8 cellular contexts compared by ENCODE assay signal in genomic region chr12:108731105-108731865, GRCh38. TPM values are rescaled to one million over a fixed set of nuclear protein-coding genes. Genes with fewer than 3 reads are reported as not detected.
DNase-seq lines count a peak whose midpoint lies in the region; ATAC-seq and TF ChIP-seq lines count a peak whose summit lies in the region.

TSS of gene CORO1C (minus strand) at chr12:108731518. CDS start at chr12:108701318, 30,200 bp downstream.

- H3K9me3 ChIP-seq in BE2C (no peaks in the 10 kb centered on the region), colonic mucosa (no peaks in the 10 kb centered on the region)

- H3K27me3 ChIP-seq in BE2C, result no peaks in the 10 kb centered on the region
- H3K27me3 ChIP-seq in colonic mucosa, result no peaks in the 10 kb centered on the region

- intact Hi-C loops in colonic mucosa (cut with DNase I) (no loop called here), left colon (cut with DNase I, micrococcal nuclease) (no loop called here)

- peak; percentile 76 for ATAC-seq in HG03439 (IDR thresholded peaks at IDR 0.05; ENCODE audit: unreplicated experiment)
- ATAC-seq in left colon, result peak; percentile 70

- peak; percentile 66 for TF ChIP-seq CTCF in BE2C (IDR thresholded peaks at IDR 0.05; ENCODE audit: low read depth, low read length)
- TF ChIP-seq CTCF in colonic mucosa (IDR thresholded peaks at IDR 0.05), result peak; percentile 62

- peak; percentile 93 for TF ChIP-seq POLR2A in GM19193 (IDR thresholded peaks at IDR 0.05; ENCODE audit: extremely low read depth, insufficient read depth, insufficient read length)

- H3K4me3 ChIP-seq in BE2C (ENCODE audit: low read depth, low read length) (peak within 1 kb of the TSS; percentile 91), colonic mucosa (peak within 1 kb of the TSS; percentile 58)

- DNase-seq in BE2C (peak; percentile 99), NCI-H510A (lab: John Stamatoyannopoulos, UW) (peak; percentile 89), colonic mucosa (peak; percentile 99), left colon (peak; percentile 96 to 99)
- DNase-seq in activated CD4-positive, alpha-beta T cell treated with anti-CD3 and anti-CD28 coated beads for 48 hours, result peak; percentile 97
- DNase-seq in stimulated activated CD4-positive, alpha-beta T cell treated with anti-CD3 and anti-CD28 coated beads, Interleukin-1b, Interleukin-23, amount 100 ng/mL, for 48 hours, result peak; percentile 96

- H3K27ac ChIP-seq in colonic mucosa, result peak within 1 kb of the TSS; percentile 94

- peaks cover 4% of the 10 kb centered on the region; the same call in 1 of the 2 replicates for H3K4me1 ChIP-seq in BE2C
- peaks cover 20% of the 10 kb centered on the region for H3K4me1 ChIP-seq in colonic mucosa

- H3K9ac ChIP-seq in colonic mucosa (ENCODE audit: low read depth in 2 of 2, low read length in 2 of 2), result peak within 1 kb of the TSS; percentile 93 to 99

- H3K36me3 ChIP-seq in BE2C (no peaks in the 10 kb centered on the region), colonic mucosa (no peaks in the 10 kb centered on the region)

RNA-seq across cellular contexts. Expression of gene CORO1C, which starts in this region (rescaled TPM):
- 86.3 TPM for polyA plus RNA-seq in BE2C (2012; ENCODE audit: insufficient read depth, insufficient read length, low read depth)
- total RNA-seq in colonic mucosa, result 100 to 1,000 TPM; 112 to 166 TPM
- total RNA-seq in left colon, result 100 to 1,000 TPM in 1 of 2 donors, 10 to 100 TPM in 1; 85.6 to 128 TPM

Comparison
In these comparisons a context has a peak if more than half of its experiments do, and no peak if none do; other contexts are left out.
1. Peak in every context shown above with its lines: DNase-seq, ATAC-seq, H3K4me3 ChIP-seq and H3K27ac ChIP-seq.